8 cellular contexts compared by ENCODE assay signal in the genomic region with DNA sequence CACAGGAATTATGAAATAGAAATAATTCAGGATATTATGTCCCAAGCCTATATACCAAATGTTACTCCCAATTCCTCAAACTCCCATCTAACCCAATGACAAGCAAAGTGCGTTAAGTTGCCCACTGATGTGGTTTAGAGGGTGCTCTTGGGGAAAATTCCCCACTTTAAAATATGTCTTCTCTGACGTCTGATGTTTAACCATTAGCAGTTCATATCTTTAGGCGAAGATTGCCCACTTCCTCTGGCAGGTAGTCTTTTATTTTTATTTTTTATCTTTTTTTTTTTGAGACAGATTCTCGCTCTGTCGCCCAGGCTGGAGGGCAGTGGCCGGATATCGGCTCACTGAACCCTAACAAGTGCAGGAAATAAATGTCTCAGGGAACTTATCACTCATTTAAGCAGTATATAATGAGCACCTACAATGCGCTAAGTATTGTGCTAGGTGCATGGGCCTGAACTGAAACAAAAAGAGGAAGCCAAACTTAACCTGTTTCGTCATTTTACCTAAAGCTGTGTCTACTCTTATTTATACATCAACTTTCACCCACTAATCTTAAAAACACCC. TPM values are rescaled to one million over a fixed set of nuclear protein-coding genes. Genes with fewer than 3 reads are reported as not detected.
DNase-seq lines count a peak whose midpoint lies in the region; TF ChIP-seq lines count a peak whose summit lies in the region.

No MANE protein-coding gene starts in this region.

- TF ChIP-seq EP300 in neural cell (conservative IDR thresholded peaks at IDR 0.05; ENCODE audit: poor library complexity, severe bottlenecking) (no peak), ovary (IDR thresholded peaks at IDR 0.05) (no peak)

- TF ChIP-seq CTCF in Loucy (conservative IDR thresholded peaks at IDR 0.05; ENCODE audit: low read length) (no peak), neural cell (IDR thresholded peaks at IDR 0.05; ENCODE audit: poor library complexity, severe bottlenecking) (no peak), ovary (IDR thresholded peaks at IDR 0.05) (no peak)

- H3K9me2 ChIP-seq in Loucy (replicated peaks; ENCODE audit: low read depth, low read length) (no peaks in the 10 kb centered on the region), neural cell (ENCODE audit: insufficient read depth, low read length) (no peaks in the 10 kb centered on the region)

- 47 to 66% (median 55%) methylated on average over 9 of the region's 9 CpGs for whole genome bisulfite sequencing in adipose tissue, 3 donors
- WGBS in ovary, 3 donors: 69 to 78% (median 75%) methylated on average over 9 of the region's 9 CpGs

- H3K36me3 ChIP-seq in Loucy (ENCODE audit: insufficient read depth, low read length) (no peaks in the 10 kb centered on the region), neural cell (ENCODE audit: insufficient read depth, low read length) (no peaks in the 10 kb centered on the region), ovary (no peaks in the 10 kb centered on the region)

- no peak for TF ChIP-seq POLR2A in ovary (IDR thresholded peaks at IDR 0.05)

- peak; percentile 33 for DNase-seq in stimulated activated CD4-positive, alpha-beta T cell treated with anti-CD3 and anti-CD28 coated beads, Interleukin-2, amount 100 ng/mL, for 4 hours (ENCODE audit: low read depth)
- DNase-seq in stimulated activated CD4-positive, alpha-beta T cell treated with anti-CD3 and anti-CD28 coated beads, Interleukin-12 subunit alpha, Interleukin-12 subunit beta, amount 100 ng/mL, for 4 hours: no peak
- DNase-seq in NCI-H82 treated with DMSO at 0.1 percent for 48 hours (lab: John Stamatoyannopoulos, UW; ENCODE audit: unreplicated experiment) (no peak), NCI-H2227 treated with DMSO at 0.1 percent for 48 hours (lab: John Stamatoyannopoulos, UW) (no peak), ovary (no peak)

- no peak for TF ChIP-seq RAD21 in neural cell (conservative IDR thresholded peaks at IDR 0.05)

- peaks cover 20% of the 10 kb centered on the region for H3K4me1 ChIP-seq in Loucy (ENCODE audit: insufficient read depth, low read length, poor library complexity, severe bottlenecking)
- peaks cover 7% of the 10 kb centered on the region for H3K4me1 ChIP-seq in ovary (ENCODE audit: insufficient read depth)

- H3K79me2 ChIP-seq in Loucy (ENCODE audit: insufficient read depth, low read length): 0 out of 2 replicates have a peak, but pooled peaks cover 5% of the 10 kb centered on the region
- H3K79me2 ChIP-seq in neural cell (replicated peaks; ENCODE audit: insufficient read depth, low read length): peaks cover 25% of the 10 kb centered on the region

- peak overlapping the region; percentile 71 for H3K9ac ChIP-seq in Loucy (ENCODE audit: low read depth, low read length, poor library complexity, severe bottlenecking)
- peak overlapping the region; percentile 93 for H3K9ac ChIP-seq in neural cell (ENCODE audit: low read length)

- no peaks in the 10 kb centered on the region for H3K27me3 ChIP-seq in Loucy (ENCODE audit: insufficient read depth, low read length, poor library complexity, severe bottlenecking)
- no peaks in the 10 kb centered on the region for H3K27me3 ChIP-seq in neural cell (ENCODE audit: insufficient read depth, low read depth, low read length)
- H3K27me3 ChIP-seq in ovary: no peaks in the 10 kb centered on the region

- H3K4me3 ChIP-seq in Loucy (ENCODE audit: low read length, poor library complexity, severe bottlenecking) (peak overlapping the region; percentile 88), neural cell (ENCODE audit: low read length) (peak overlapping the region; percentile 88), ovary (no peak overlapping the region)

- intact Hi-C loops in ovary (cut with DNase I): loop anchor here in 1 of 4 donors (10.0 kb wide), 1 partner anchor 197 kb away; a partner anchor contains a TSS

- H4K20me1 ChIP-seq in Loucy (ENCODE audit: insufficient read depth, low read length, poor library complexity, severe bottlenecking): no peaks in the 10 kb centered on the region
- no peaks in the 10 kb centered on the region for H4K20me1 ChIP-seq in neural cell (ENCODE audit: insufficient read depth)

- H3F3A ChIP-seq in Loucy (ENCODE audit: low read depth) (no peaks in the 10 kb centered on the region), neural cell (ENCODE audit: insufficient read depth, low read length, poor library complexity, severe bottlenecking) (no peaks in the 10 kb centered on the region)

- H3K27ac ChIP-seq in adipose tissue (ENCODE audit: low read depth, low read length) (peak overlapping the region; percentile 11), neural cell (ENCODE audit: low read length) (peak overlapping the region; percentile 99), ovary (peak overlapping the region in 1 of 2 donors; percentile 85)

- H3K4me2 ChIP-seq in Loucy (ENCODE audit: low read depth, low read length, poor library complexity, severe bottlenecking) (peak overlapping the region; percentile 84), neural cell (ENCODE audit: low read length) (peak overlapping the region; percentile 87)

- H3K9me3 ChIP-seq in Loucy (ENCODE audit: insufficient read depth, low read depth, low read length) (no peaks in the 10 kb centered on the region), neural cell (ENCODE audit: low read length) (no peaks in the 10 kb centered on the region), ovary (no peaks in the 10 kb centered on the region)

- H2AFZ ChIP-seq in Loucy (ENCODE audit: low read length): peak overlapping the region; percentile 97; the same call in 1 of the 2 replicates
- no peak overlapping the region for H2AFZ ChIP-seq in neural cell (ENCODE audit: low read depth, low read length)

TF ChIP-seq in neural cell, 6 proteins besides CTCF, POLR2A, EP300 and RAD21:
- TF ChIP-seq MXI1 (conservative IDR thresholded peaks at IDR 0.05; ENCODE audit: poor library complexity, severe bottlenecking) (no peak), POLR2AphosphoS5 (IDR thresholded peaks at IDR 0.05) (no peak), SMC3 (conservative IDR thresholded peaks at IDR 0.05; ENCODE audit: poor library complexity) (no peak), EZH2 (IDR thresholded peaks at IDR 0.05; ENCODE audit: borderline replicate concordance, insufficient read depth, low read length, poor library complexity, severe bottlenecking) (no peak), TAF1 (IDR thresholded peaks at IDR 0.05; ENCODE audit: low read depth) (no peak)
- TF ChIP-seq, protein P1, sequence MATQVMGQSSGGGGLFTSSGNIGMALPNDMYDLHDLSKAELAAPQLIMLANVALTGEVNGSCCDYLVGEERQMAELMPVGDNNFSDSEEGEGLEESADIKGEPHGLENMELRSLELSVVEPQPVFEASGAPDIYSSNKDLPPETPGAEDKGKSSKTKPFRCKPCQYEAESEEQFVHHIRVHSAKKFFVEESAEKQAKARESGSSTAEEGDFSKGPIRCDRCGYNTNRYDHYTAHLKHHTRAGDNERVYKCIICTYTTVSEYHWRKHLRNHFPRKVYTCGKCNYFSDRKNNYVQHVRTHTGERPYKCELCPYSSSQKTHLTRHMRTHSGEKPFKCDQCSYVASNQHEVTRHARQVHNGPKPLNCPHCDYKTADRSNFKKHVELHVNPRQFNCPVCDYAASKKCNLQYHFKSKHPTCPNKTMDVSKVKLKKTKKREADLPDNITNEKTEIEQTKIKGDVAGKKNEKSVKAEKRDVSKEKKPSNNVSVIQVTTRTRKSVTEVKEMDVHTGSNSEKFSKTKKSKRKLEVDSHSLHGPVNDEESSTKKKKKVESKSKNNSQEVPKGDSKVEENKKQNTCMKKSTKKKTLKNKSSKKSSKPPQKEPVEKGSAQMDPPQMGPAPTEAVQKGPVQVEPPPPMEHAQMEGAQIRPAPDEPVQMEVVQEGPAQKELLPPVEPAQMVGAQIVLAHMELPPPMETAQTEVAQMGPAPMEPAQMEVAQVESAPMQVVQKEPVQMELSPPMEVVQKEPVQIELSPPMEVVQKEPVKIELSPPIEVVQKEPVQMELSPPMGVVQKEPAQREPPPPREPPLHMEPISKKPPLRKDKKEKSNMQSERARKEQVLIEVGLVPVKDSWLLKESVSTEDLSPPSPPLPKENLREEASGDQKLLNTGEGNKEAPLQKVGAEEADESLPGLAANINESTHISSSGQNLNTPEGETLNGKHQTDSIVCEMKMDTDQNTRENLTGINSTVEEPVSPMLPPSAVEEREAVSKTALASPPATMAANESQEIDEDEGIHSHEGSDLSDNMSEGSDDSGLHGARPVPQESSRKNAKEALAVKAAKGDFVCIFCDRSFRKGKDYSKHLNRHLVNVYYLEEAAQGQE (IDR thresholded peaks at IDR 0.05; ENCODE audit: borderline replicate concordance): no peak

RNA-seq across cellular contexts. Expression of a gene that starts 1.3 kb away (rescaled TPM):
- polyA plus RNA-seq in adipose tissue (1 to 10 TPM; 3.1 to 9.4 (median 7.9) TPM), neural cell (23.4 and 31.5 TPM in 2 replicates), ovary (10 to 100 TPM in 1 of 2 donors, 1 to 10 TPM in 1; 6.8 to 12.4 TPM)
- polyA minus RNA-seq in neural cell: 87.9 and 104 TPM in 2 replicates
- total RNA-seq in ovary: 10 to 100 TPM; 18.0 to 29.2 (median 21.8) TPM
